ENCODE assay signal across 18 cellular contexts in genomic region chr3:164984947-164985346, GRCh38.
DNase-seq lines count a peak whose midpoint lies in the region; ATAC-seq and TF ChIP-seq lines count a peak whose summit lies in the region.
"Had no signal": no experiment of that assay in that cellular context is flagged by ENCODE, and none has a peak within 500 bp of the region (broad histone marks: within the 10 kb centered on the region; RNA-seq: fewer than 3 reads in every experiment).

No MANE protein-coding gene starts in this region.

- H3K4me1 Mint-ChIP-seq in natural killer cell: no peaks in the 10 kb centered on the region
- H3K4me1 Mint-ChIP-seq: B cell had no signal

- CTCF ChIA-PET in SK-N-SH (lab: Yijun Ruan, JAX): interaction anchor here (1.0 kb wide), 1 partner anchor 45 kb away, joined by 3 read pairs; no protein-coding TSS in a partner anchor

- no peaks in the 10 kb centered on the region for H3K36me3 ChIP-seq in SK-N-SH (replicated peaks in 1 of 2; ENCODE audit: control insufficient read depth in 1 of 2, insufficient read depth in 2 of 2, low read length in 1 of 2)
- H3K36me3 ChIP-seq in right lobe of liver: no peaks in the 10 kb centered on the region
- no peaks in the 10 kb centered on the region for H3K36me3 ChIP-seq in gastrocnemius medialis
- H3K36me3 ChIP-seq: BLaER1 treated with 17β-estradiol and CSF1 and Interleukin-3, amounts not matched to agents 10 nM and 100 nM had no signal

- H3K4me3 Mint-ChIP-seq in natural killer cell: no peak overlapping the region
- H3K4me3 Mint-ChIP-seq: B cell; CD4-positive, alpha-beta T cell; CD8-positive, alpha-beta T cell had no signal

- POLR2A ChIA-PET in SK-N-SH (lab: Yijun Ruan, JAX): no interaction called here

- no peak overlapping the region for H3K27ac ChIP-seq in SK-N-SH (ENCODE audit: low read depth in 2 of 2, low read length in 1 of 2)
- H3K27ac ChIP-seq in right lobe of liver: no peak overlapping the region
- H3K27ac ChIP-seq in gastrocnemius medialis: no peak overlapping the region
- H3K27ac ChIP-seq: 22Rv1; A549; BLaER1 treated with 17β-estradiol and CSF1 and Interleukin-3, amounts not matched to agents 10 nM and 100 nM; C4-2B had no signal

- no peak for DNase-seq in SK-N-SH
- peak; percentile 0 for DNase-seq in HuH-7 (ENCODE audit: low spot score)
- no peak for DNase-seq in right lobe of liver
- no peak for DNase-seq in gastrocnemius medialis
- no peak for DNase-seq in natural killer cell
- DNase-seq: AML-193; Caco-2; Calu3; CD4-positive, alpha-beta T cell; CD8-positive, alpha-beta T cell; DMS79 treated with DMSO at 0.1 percent for 48 hours; GF-D8 had no signal

- no peak for TF ChIP-seq POLR2A in right lobe of liver (IDR thresholded peaks at IDR 0.05)
- no peak for TF ChIP-seq POLR2A in gastrocnemius medialis (IDR thresholded peaks at IDR 0.05)

- no peak for TF ChIP-seq RAD21 in SK-N-SH (IDR thresholded peaks at IDR 0.05; ENCODE audit: low read length)

- H3K9me3 ChIP-seq in SK-N-SH (no peaks in the 10 kb centered on the region), right lobe of liver (no peaks in the 10 kb centered on the region), gastrocnemius medialis (no peaks in the 10 kb centered on the region)
- H3K9me3 ChIP-seq: A549; BLaER1 treated with 17β-estradiol and CSF1 and Interleukin-3, amounts not matched to agents 10 nM and 100 nM; Caco-2 had no signal

- no peaks in the 10 kb centered on the region for H3F3A ChIP-seq in SK-N-SH (replicated peaks; ENCODE audit: insufficient read depth)

- no peaks in the 10 kb centered on the region for H3K27me3 ChIP-seq in SK-N-SH (ENCODE audit: insufficient read depth)
- H3K27me3 ChIP-seq in right lobe of liver: no peaks in the 10 kb centered on the region
- no peaks in the 10 kb centered on the region for H3K27me3 ChIP-seq in gastrocnemius medialis
- H3K27me3 ChIP-seq: BLaER1 treated with 17β-estradiol and CSF1 and Interleukin-3, amounts not matched to agents 10 nM and 100 nM had no signal

- H3K9me2 ChIP-seq in SK-N-SH: no peaks in the 10 kb centered on the region

- H3K36me3 Mint-ChIP-seq in natural killer cell: no peaks in the 10 kb centered on the region
- H3K36me3 Mint-ChIP-seq: CD8-positive, alpha-beta T cell had no signal

- no peaks in the 10 kb centered on the region for H4K20me1 ChIP-seq in SK-N-SH (ENCODE audit: insufficient read depth)
- H4K20me1 ChIP-seq: BLaER1 treated with 17β-estradiol and CSF1 and Interleukin-3, amounts not matched to agents 10 nM and 100 nM had no signal

- no peak overlapping the region for H3K27ac Mint-ChIP-seq in natural killer cell
- H3K27ac Mint-ChIP-seq: B cell; CD4-positive, alpha-beta T cell; CD8-positive, alpha-beta T cell had no signal

- no peak overlapping the region for H3K4me3 ChIP-seq in SK-N-SH (ENCODE audit: low read depth in 2 of 2, low read length in 1 of 2)
- no peak overlapping the region for H3K4me3 ChIP-seq in right lobe of liver
- no peak overlapping the region for H3K4me3 ChIP-seq in gastrocnemius medialis
- H3K4me3 ChIP-seq: A549; BLaER1 treated with 17β-estradiol and CSF1 and Interleukin-3, amounts not matched to agents 10 nM and 100 nM had no signal

- no peak for TF ChIP-seq CTCF in SK-N-SH (IDR thresholded peaks at IDR 0.05)
- TF ChIP-seq CTCF in right lobe of liver (IDR thresholded peaks at IDR 0.05): no peak
- no peak for TF ChIP-seq CTCF in gastrocnemius medialis (IDR thresholded peaks at IDR 0.05 in 4 of 5, conservative IDR thresholded peaks at IDR 0.05 in 1 of 5)
- no peak for TF ChIP-seq CTCF in natural killer cell (IDR thresholded peaks at IDR 0.05)

- peaks cover 8 to 13% of the 10 kb centered on the region in 2 donors for H3K9me3 Mint-ChIP-seq in natural killer cell

- in situ Hi-C loops in gastrocnemius medialis (cut with MboI; ENCODE audit: low sequenced_read_pairs in 4 of 4): no loop called here

- ATAC-seq in SK-N-SH treated with all-trans-retinoic acid at 6 μM for 48 hours (no peak), right lobe of liver (peak in 3 of 4 donors; percentile 68 to 96 (median 84)), gastrocnemius medialis (no peak), natural killer cell (no peak)
- ATAC-seq: A549; CD8-positive, alpha-beta T cell had no signal

- no peak overlapping the region for H3K4me2 ChIP-seq in SK-N-SH
- H3K4me2 ChIP-seq: A549; BLaER1 treated with 17β-estradiol and CSF1 and Interleukin-3, amounts not matched to agents 10 nM and 100 nM had no signal

- TF ChIP-seq EP300 in SK-N-SH (IDR thresholded peaks at IDR 0.05; ENCODE audit: borderline replicate concordance in 1 of 2, low read depth in 1 of 2, low read length in 1 of 2): no peak

- 0 out of 2 replicates have a peak overlapping the region, but pooled peaks have one; percentile 49 for H2AFZ ChIP-seq in SK-N-SH (ENCODE audit: low read depth)

- H3K4me1 ChIP-seq in SK-N-SH (ENCODE audit: control insufficient read depth in 1 of 2, insufficient read depth in 2 of 2, low read depth in 1 of 2, low read length in 1 of 2) (no peaks in the 10 kb centered on the region), right lobe of liver (no peaks in the 10 kb centered on the region), gastrocnemius medialis (no peaks in the 10 kb centered on the region)
- H3K4me1 ChIP-seq: A549; BLaER1 treated with 17β-estradiol and CSF1 and Interleukin-3, amounts not matched to agents 10 nM and 100 nM; Caco-2 had no signal

- H3K27me3 Mint-ChIP-seq in natural killer cell (ENCODE audit: low read depth in 2 of 2): no peaks in the 10 kb centered on the region
- H3K27me3 Mint-ChIP-seq: B cell; CD4-positive, alpha-beta T cell had no signal

- no peak overlapping the region for H3K9ac ChIP-seq in SK-N-SH
- H3K9ac ChIP-seq: BLaER1 treated with 17β-estradiol and CSF1 and Interleukin-3, amounts not matched to agents 10 nM and 100 nM had no signal

- intact Hi-C loops in right lobe of liver (cut with DNase I): no loop called here
- intact Hi-C loops in gastrocnemius medialis (cut with DNase I; ENCODE audit: low total_unique reads): no loop called here
- intact Hi-C loops in natural killer cell (cut with micrococcal nuclease): no loop called here

- 5% methylated on average over 1 of the region's 1 CpG for WGBS in SK-N-SH (ENCODE audit: low lambda C conversion rate)
- WGBS in right lobe of liver (ENCODE audit: insufficient coverage, low coverage, low lambda C conversion rate, missing lambda C conversion rate): 21% methylated on average over 1 of the region's 1 CpG

- H3K79me2 ChIP-seq in SK-N-SH (ENCODE audit: insufficient read depth): no peaks in the 10 kb centered on the region

TF ChIP-seq in SK-N-SH, 30 proteins besides CTCF, POLR2A, EP300 and RAD21:
- TF ChIP-seq SMC3 (IDR thresholded peaks at IDR 0.05; ENCODE audit: low read depth, low read length): no peak
- TF ChIP-seq FOXJ3 (CRISPR knock-in tag; IDR thresholded peaks at IDR 0.05): no peak
- TF ChIP-seq MEF2A (IDR thresholded peaks at IDR 0.05; ENCODE audit: borderline replicate concordance, low read depth): no peak
- TF ChIP-seq GABPA (IDR thresholded peaks at IDR 0.05; ENCODE audit: low read depth): no peak

TF ChIP-seq in SK-N-SH treated with all-trans-retinoic acid at 6 μM for 48 hours, 23 proteins besides CTCF, POLR2A, EP300 and RAD21 (continues in another document):
- TF ChIP-seq ZFP30 (CRISPR knock-in tag; IDR thresholded peaks at IDR 0.05) (no peak), POU6F1 (CRISPR knock-in tag; IDR thresholded peaks at IDR 0.05; ENCODE audit: borderline replicate concordance, low read depth) (no peak), CSRNP3 (CRISPR knock-in tag; IDR thresholded peaks at IDR 0.05) (no peak), PATZ1 (CRISPR knock-in tag; IDR thresholded peaks at IDR 0.05; ENCODE audit: borderline replicate concordance) (no peak), PPARA (CRISPR knock-in tag; IDR thresholded peaks at IDR 0.05; ENCODE audit: borderline replicate concordance) (no peak), CSDC2 (CRISPR knock-in tag; IDR thresholded peaks at IDR 0.05) (no peak)

Comparison
In these comparisons a context has a peak if more than half of its experiments do, and no peak if none do; other contexts are left out.
1. ATAC-seq: peak in right lobe of liver (3 of 4); none in SK-N-SH treated with all-trans-retinoic acid at 6 μM for 48 hours (single experiment), gastrocnemius medialis (0 of 2) and natural killer cell (0 of 3).